Comparison of ENCODE assay signal across 8 cellular contexts in genomic region chr15:82365692-82366323, GRCh38. TPM values are rescaled to one million over a fixed set of nuclear protein-coding genes. Genes with fewer than 3 reads are reported as not detected.
DNase-seq lines count a peak whose midpoint lies in the region; ATAC-seq and TF ChIP-seq lines count a peak whose summit lies in the region.
"Not testable (repeated sequence)": the region's sequence is repeated elsewhere in the genome, so short reads cannot be mapped to it uniquely, and the experiment has no call there.

No MANE protein-coding gene starts in this region.

- not testable (repeated sequence) for H3K27me3 Mint-ChIP-seq in CD4-positive, alpha-beta T cell; activated T-helper 17 cell treated with anti-CD3 and anti-CD28 coated beads, Interleukin-2, amount 50 U/mL, for 72 hours

- intact Hi-C loops in CD4-positive, alpha-beta T cell (cut with DNase I, micrococcal nuclease) = not testable (repeated sequence)

- not testable (repeated sequence) for H3K36me3 Mint-ChIP-seq in CD4-positive, alpha-beta T cell (ENCODE audit: low read depth); activated T-helper 17 cell treated with anti-CD3 and anti-CD28 coated beads, Interleukin-2, amount 50 U/mL, for 72 hours (ENCODE audit: low read depth)

- H3K27me3 ChIP-seq in CD4-positive, alpha-beta T cell (ENCODE audit: control insufficient read depth, insufficient read depth, low read length) = not testable (repeated sequence)

- not testable (repeated sequence) for H3K4me1 Mint-ChIP-seq in CD4-positive, alpha-beta T cell (ENCODE audit: low read depth); activated T-helper 17 cell treated with anti-CD3 and anti-CD28 coated beads, Interleukin-2, amount 50 U/mL, for 72 hours

- POLR2A ChIA-PET in CD4-positive, alpha-beta T cell (lab: Charles Lee) = not testable (repeated sequence)

- not testable (repeated sequence) for H3K4me3 Mint-ChIP-seq in CD4-positive, alpha-beta T cell; activated T-helper 17 cell treated with anti-CD3 and anti-CD28 coated beads, Interleukin-2, amount 50 U/mL, for 72 hours

- H3K4me3 ChIP-seq in epithelial cell of esophagus (ENCODE audit: low read length) = not testable (repeated sequence)

- peak; percentile 92 for ATAC-seq in CD4-positive, alpha-beta T cell (ENCODE audit: poor library complexity)
- ATAC-seq in GM19438 (IDR thresholded peaks at IDR 0.05; ENCODE audit: low read depth, unreplicated experiment) (peak; percentile 90), HG02938 (IDR thresholded peaks at IDR 0.05; ENCODE audit: unreplicated experiment) (peak; percentile 95)
- ATAC-seq in activated T-helper 17 cell treated with anti-CD3 and anti-CD28 coated beads, Interleukin-2, amount 50 U/mL, for 72 hours (replicated peaks) = peak; percentile 99

- peak in 8 of 10 experiments; percentile 7 to 45 (median 24) for DNase-seq in CD4-positive, alpha-beta T cell
- peak; percentile 6 for DNase-seq in T follicular helper cell (ENCODE audit: low read depth)
- DNase-seq in epithelial cell of esophagus (ENCODE audit: low read depth) = not testable (repeated sequence)
- peak; percentile 44 for DNase-seq in mucosa of gallbladder (ENCODE audit: low spot score)
- DNase-seq in stimulated activated CD8-positive, alpha-beta memory T cell treated with anti-CD3 and anti-CD28 coated beads, Interleukin-15, amount 100 ng/mL, for 4 hours (ENCODE audit: low read depth in 2 of 2) = peak; percentile 4 to 9

- not testable (repeated sequence) for H3K27ac ChIP-seq in CD4-positive, alpha-beta T cell (ENCODE audit: low read depth, low read length)

- CTCF ChIA-PET in CD4-positive, alpha-beta T cell (lab: Charles Lee) = not testable (repeated sequence)

- TF ChIP-seq CTCF in CD4-positive, alpha-beta T cell (IDR thresholded peaks at IDR 0.05) = peak; percentile 39
- TF ChIP-seq CTCF in epithelial cell of esophagus (IDR thresholded peaks at IDR 0.05; ENCODE audit: insufficient read depth, low read depth, low read length, missing control alignments) = peak; percentile 33

- not testable (repeated sequence) for H3K9me3 ChIP-seq in CD4-positive, alpha-beta T cell (ENCODE audit: control insufficient read depth, low read length)

- not testable (repeated sequence) for H3K27ac Mint-ChIP-seq in CD4-positive, alpha-beta T cell; activated T-helper 17 cell treated with anti-CD3 and anti-CD28 coated beads, Interleukin-2, amount 50 U/mL, for 72 hours

- H3K9me3 Mint-ChIP-seq in CD4-positive, alpha-beta T cell; activated T-helper 17 cell treated with anti-CD3 and anti-CD28 coated beads, Interleukin-2, amount 50 U/mL, for 72 hours: not testable (repeated sequence)

RNA-seq across cellular contexts. Expression of gene GOLGA6L10, which starts 16.5 kb away (rescaled TPM):
- 1 to 10 TPM in 1 of 2 experiments, under 1 TPM in 1; 0.93 to 1.1 TPM for total RNA-seq in CD4-positive, alpha-beta T cell
- 1 to 10 TPM; 1.2 to 1.5 TPM for total RNA-seq in activated T-helper 17 cell treated with anti-CD3 and anti-CD28 coated beads, Interleukin-2, amount 50 U/mL, for 72 hours
- 1.6 TPM for total RNA-seq in mucosa of gallbladder
